In the genomic region with DNA sequence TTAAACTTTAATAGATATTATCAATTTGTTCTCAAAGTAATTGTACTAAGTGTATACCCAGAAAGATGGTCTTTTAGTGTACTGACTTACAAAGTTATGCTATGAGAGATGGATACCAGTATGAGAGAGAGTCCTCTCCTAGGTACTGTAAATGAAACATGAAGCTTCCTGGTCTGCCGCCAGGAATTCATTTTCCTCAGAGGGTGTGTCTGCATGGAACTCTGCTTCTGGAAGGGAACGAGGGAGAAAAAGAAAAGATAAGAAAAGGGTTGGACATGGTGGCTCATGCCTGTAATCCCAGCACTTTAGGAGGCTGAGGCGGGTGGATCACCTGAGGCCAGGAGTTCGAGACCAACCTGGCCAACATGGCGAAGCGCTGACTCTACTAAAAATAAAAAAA, we compare ENCODE assay signal across 17 cellular contexts. TPM values are rescaled to one million over a fixed set of nuclear protein-coding genes. Genes with fewer than 3 reads are reported as not detected.
DNase-seq lines count a peak whose midpoint lies in the region; ATAC-seq and TF ChIP-seq lines count a peak whose summit lies in the region.
"Had no signal": no experiment of that assay in that cellular context is flagged by ENCODE, and none has a peak within 500 bp of the region (broad histone marks: within the 10 kb centered on the region; RNA-seq: fewer than 3 reads in every experiment).

No MANE protein-coding gene starts in this region.

- peaks cover 6% of the 10 kb centered on the region for H3F3A ChIP-seq in neural progenitor cell (ENCODE audit: low read depth)

- no peaks in the 10 kb centered on the region for H3K9me3 ChIP-seq in HEK293 (ENCODE audit: control insufficient read depth, insufficient read depth, low read depth, low read length)
- H3K9me3 ChIP-seq in colonic mucosa, result no peaks in the 10 kb centered on the region
- H3K9me3 ChIP-seq in neural progenitor cell (ENCODE audit: low read depth), result no peaks in the 10 kb centered on the region

- CTCF ChIA-PET in HEK293 (lab: Yijun Ruan, JAX), result interaction anchor here (0.5 kb wide), 1 partner anchor 399 kb away, joined by 4 read pairs; no protein-coding TSS in a partner anchor

- peaks cover 26% of the 10 kb centered on the region for H3K79me2 ChIP-seq in neural progenitor cell (ENCODE audit: low read depth)

- TF ChIP-seq CTCF in HEK293 (tag by site-specific recombination; IDR thresholded peaks at IDR 0.05) (no peak), colonic mucosa (IDR thresholded peaks at IDR 0.05) (no peak), nephron (IDR thresholded peaks at IDR 0.05; ENCODE audit: unreplicated experiment in 3 of 3) (no peak), neural progenitor cell (IDR thresholded peaks at IDR 0.05) (no peak), CD14-positive monocyte (IDR thresholded peaks at IDR 0.05) (no peak)

- intact Hi-C loops in colonic mucosa (cut with DNase I) (no loop called here), CD14-positive monocyte (cut with micrococcal nuclease) (no loop called here)

- H3K4me2 ChIP-seq in neural progenitor cell, result no peak overlapping the region

- H3K36me3 Mint-ChIP-seq in nephron (ENCODE audit: low read depth), result peaks cover 3% of the 10 kb centered on the region
- H3K36me3 Mint-ChIP-seq in neural progenitor cell, result peaks cover 9% of the 10 kb centered on the region
- H3K36me3 Mint-ChIP-seq in CD14-positive monocyte, result peaks cover 2 to 5% of the 10 kb centered on the region in 2 donors

- no peaks in the 10 kb centered on the region for H3K27me3 ChIP-seq in colonic mucosa
- no peaks in the 10 kb centered on the region for H3K27me3 ChIP-seq in neural progenitor cell

- H3K9ac ChIP-seq in colonic mucosa (ENCODE audit: low read depth in 2 of 2, low read length in 2 of 2) (no peak overlapping the region), neural progenitor cell (no peak overlapping the region)

- peaks cover 15% of the 10 kb centered on the region for H4K20me1 ChIP-seq in neural progenitor cell (ENCODE audit: low read depth)

- POLR2A ChIA-PET in HEK293 (lab: Yijun Ruan, JAX), result no interaction called here

- no peaks in the 10 kb centered on the region for H3K27me3 Mint-ChIP-seq in nephron (ENCODE audit: low read depth)
- H3K27me3 Mint-ChIP-seq in neural progenitor cell (ENCODE audit: insufficient read depth, low read depth), result peaks cover 2% of the 10 kb centered on the region
- peaks cover 1 to 3% (median 2%) of the 10 kb centered on the region in 3 donors for H3K27me3 Mint-ChIP-seq in CD14-positive monocyte (ENCODE audit: low read depth in 3 of 3)

- H3K4me3 ChIP-seq in HEK293 (ENCODE audit: low read depth, low read length), result no peak overlapping the region
- H3K4me3 ChIP-seq in colonic mucosa, result no peak overlapping the region
- no peak overlapping the region for H3K4me3 ChIP-seq in neural progenitor cell
- H3K4me3 ChIP-seq: GM12878 had no signal

- ATAC-seq in HG02571 (IDR thresholded peaks at IDR 0.05; ENCODE audit: unreplicated experiment) (no peak), GM21529 (IDR thresholded peaks at IDR 0.05; ENCODE audit: unreplicated experiment) (no peak)
- ATAC-seq: GM12878, Right ventricle myocardium inferior had no signal

- peak; percentile 65 for DNase-seq in NCI-H226
- peak; percentile 43 for DNase-seq in colonic mucosa
- no peak for DNase-seq in neural progenitor cell (ENCODE audit: low spot score)
- DNase-seq in CD14-positive monocyte (ENCODE audit: low spot score), result no peak
- DNase-seq: CD4-positive, alpha-beta memory T cell; DND-41; GDM1; HFFc6; NCI-H187 treated with DMSO at 0.1 percent for 48 hours; NCI-H446; NCI-H748 treated with DMSO at 0.1 percent for 48 hours had no signal

- H3K4me3 Mint-ChIP-seq in nephron (peak overlapping the region; percentile 74 to 84 (median 77)), neural progenitor cell (no peak overlapping the region), CD14-positive monocyte (no peak overlapping the region)
- H3K4me3 Mint-ChIP-seq: HFFc6 had no signal

- H3K27ac Mint-ChIP-seq in nephron, result peak overlapping the region; percentile 28 to 66 (median 63)
- no peak overlapping the region for H3K27ac Mint-ChIP-seq in neural progenitor cell
- no peak overlapping the region for H3K27ac Mint-ChIP-seq in CD14-positive monocyte
- H3K27ac Mint-ChIP-seq: HFFc6 had no signal

- no peaks in the 10 kb centered on the region for H3K9me3 Mint-ChIP-seq in nephron
- no peaks in the 10 kb centered on the region for H3K9me3 Mint-ChIP-seq in neural progenitor cell
- peaks cover 0 to 3% (median 0%) of the 10 kb centered on the region in 7 donors for H3K9me3 Mint-ChIP-seq in CD14-positive monocyte
- H3K9me3 Mint-ChIP-seq: CD4-positive, alpha-beta memory T cell; HFFc6 had no signal

- H3K36me3 ChIP-seq in HEK293 (ENCODE audit: control insufficient read depth in 2 of 2, insufficient read depth in 1 of 2, low read length in 2 of 2) (peaks cover 5 to 8% of the 10 kb centered on the region in 2 experiments), colonic mucosa (no peaks in the 10 kb centered on the region), neural progenitor cell (no peaks in the 10 kb centered on the region)

- H3K4me1 ChIP-seq in HEK293 (ENCODE audit: control insufficient read depth, insufficient read depth, low read length) (no peaks in the 10 kb centered on the region), colonic mucosa (no peaks in the 10 kb centered on the region), neural progenitor cell (no peaks in the 10 kb centered on the region)

- H3K27ac ChIP-seq in HEK293 (ENCODE audit: extremely low read depth, low read depth, low read length) (no peak overlapping the region), colonic mucosa (no peak overlapping the region), neural progenitor cell (no peak overlapping the region)

- H3K4me1 Mint-ChIP-seq in nephron, result peaks cover 13% of the 10 kb centered on the region
- peaks cover 12% of the 10 kb centered on the region for H3K4me1 Mint-ChIP-seq in neural progenitor cell
- peaks cover 13% of the 10 kb centered on the region for H3K4me1 Mint-ChIP-seq in CD14-positive monocyte

- H2AFZ ChIP-seq in neural progenitor cell (replicated peaks), result no peak overlapping the region

TF ChIP-seq in HEK293, 187 proteins besides CTCF, POLR2A, EP300 and RAD21:
- TF ChIP-seq KLF1 (tag by site-specific recombination; IDR thresholded peaks at IDR 0.05), result peak; percentile 43; the same call in 1 of the 2 replicates
- no peak for TF ChIP-seq HIC1 (tag by site-specific recombination; IDR thresholded peaks at IDR 0.05)

RNA-seq across cellular contexts. Expression of gene SSB, which starts 2.2 kb away (rescaled TPM):
- total RNA-seq in colonic mucosa, result 10 to 100 TPM; 49.5 to 83.4 TPM
- total RNA-seq in neural progenitor cell (ENCODE audit: low replicate concordance), result 198 and 296 TPM in 2 replicates
- polyA plus RNA-seq in CD14-positive monocyte, result 10 to 100 TPM; 60.2 to 88.7 TPM

RNA-seq across cellular contexts. Expression of gene METTL5, which starts 28.3 kb away (rescaled TPM):
- 10 to 100 TPM; 39.8 to 40.9 TPM for total RNA-seq in colonic mucosa
- 98.5 and 146 TPM in 2 replicates for total RNA-seq in neural progenitor cell (ENCODE audit: low replicate concordance)
- polyA plus RNA-seq in CD14-positive monocyte, result 10 to 100 TPM; 51.0 to 60.8 TPM

RNA-seq across cellular contexts. Expression of gene UBR3, which starts 30.8 kb away (rescaled TPM):
- total RNA-seq in colonic mucosa, result 10 to 100 TPM; 30.1 to 38.4 TPM
- 19.1 and 31.7 TPM in 2 replicates for total RNA-seq in neural progenitor cell (ENCODE audit: low replicate concordance)
- polyA plus RNA-seq in CD14-positive monocyte, result 1 to 10 TPM; 4.3 to 4.7 TPM

Comparison
In these comparisons a context has a peak if more than half of its experiments do, and no peak if none do; other contexts are left out.
1. DNase-seq: peak in NCI-H226 (single experiment) and colonic mucosa (single experiment); none in neural progenitor cell (single experiment) and CD14-positive monocyte (single experiment).
2. H3K27ac Mint-ChIP-seq: peak in nephron (3 of 3); none in neural progenitor cell (single experiment) and CD14-positive monocyte (0 of 7).
3. H3K4me3 Mint-ChIP-seq: peak in nephron (3 of 3); none in neural progenitor cell (single experiment) and CD14-positive monocyte (0 of 2).